ENCODE assay signal across 15 cellular contexts in the genomic region with DNA sequence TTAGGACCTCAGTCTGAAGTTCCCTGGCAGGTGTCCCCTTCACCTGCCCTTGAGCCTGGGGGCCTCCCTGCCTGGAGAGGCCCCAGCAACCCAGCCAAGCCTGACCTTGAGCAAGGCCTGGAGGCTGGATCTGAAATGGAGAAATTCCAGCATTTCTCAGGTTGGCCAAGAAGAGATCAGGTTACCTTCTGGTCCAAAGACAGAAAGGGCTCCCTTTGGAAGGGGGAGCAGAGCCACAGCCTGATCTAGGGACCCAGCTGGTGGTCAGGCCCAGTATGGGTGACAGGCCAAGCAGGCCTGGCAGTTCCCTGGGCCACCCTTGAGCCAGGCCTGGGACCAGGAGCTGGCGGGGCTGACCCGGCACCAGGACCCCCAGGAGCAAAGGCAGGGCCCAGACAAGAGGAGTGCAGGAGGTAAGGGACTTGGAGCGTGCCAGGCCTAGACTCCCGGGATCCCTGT.
DNase-seq lines count a peak whose midpoint lies in the region; ATAC-seq, FAIRE-seq and TF ChIP-seq lines count a peak whose summit lies in the region.
"Had no signal": no experiment of that assay in that cellular context is flagged by ENCODE, and none has a peak within 500 bp of the region (broad histone marks: within the 10 kb centered on the region; RNA-seq: fewer than 3 reads in every experiment).

No MANE protein-coding gene starts in this region.

- H3K4me3 ChIP-seq in H7 (ENCODE audit: insufficient read depth, low read depth, low read length) (no peak overlapping the region), colonic mucosa (no peak overlapping the region), lower lobe of right lung (peak overlapping the region; percentile 55), stomach smooth muscle (ENCODE audit: low read length in 2 of 2) (peak overlapping the region; percentile 27 to 63)

- H3K9me3 ChIP-seq in colonic mucosa (no peaks in the 10 kb centered on the region), lower lobe of right lung (peaks cover 11% of the 10 kb centered on the region), stomach smooth muscle (ENCODE audit: control insufficient read depth in 2 of 2, low read length in 2 of 2) (peaks cover 0 to 4% of the 10 kb centered on the region in 2 donors)

- peak overlapping the region; percentile 20 to 51 for H3K9ac ChIP-seq in colonic mucosa (ENCODE audit: low read depth in 2 of 2, low read length in 2 of 2)
- peak overlapping the region; percentile 6 to 21 for H3K9ac ChIP-seq in stomach smooth muscle (ENCODE audit: low read length in 2 of 2)

- H3K36me3 ChIP-seq in H7 (replicated peaks; ENCODE audit: control insufficient read depth, insufficient read depth, low read length) (no peaks in the 10 kb centered on the region), colonic mucosa (no peaks in the 10 kb centered on the region), lower lobe of right lung (no peaks in the 10 kb centered on the region), stomach smooth muscle (ENCODE audit: control insufficient read depth in 2 of 2, insufficient read depth in 2 of 2, low read length in 2 of 2) (no peaks in the 10 kb centered on the region)

- H3K27ac ChIP-seq in colonic mucosa (peak overlapping the region; percentile 29), lower lobe of right lung (peak overlapping the region; percentile 76), stomach smooth muscle (ENCODE audit: low read length) (peak overlapping the region; percentile 46)

- peak; percentile 44 for DNase-seq in H7
- no peak for DNase-seq in colonic mucosa
- no peak for DNase-seq in lower lobe of right lung
- DNase-seq in activated effector memory CD4-positive, alpha-beta T cell treated with Interleukin-2 at 50 U/mL for 16 hours = no peak
- no peak for DNase-seq in RCC 7860 (ENCODE audit: low spot score)
- DNase-seq: CD4-positive, alpha-beta T cell; glutamatergic neuron; H9; mesendoderm; stimulated activated CD4-positive, alpha-beta T cell treated with anti-CD3 and anti-CD28 coated beads, Interleukin-15, amount 100 ng/mL, for 24 hours; stimulated activated naive B cell treated with anti-CD40 and anti-IgM and Interleukin-4, amounts not matched to agents 10 μg/mL and 1 μg/mL and 100 μg/mL, for 72 hours had no signal

- intact Hi-C loops in colonic mucosa (cut with DNase I) (no loop called here), lower lobe of right lung (cut with DNase I) (no loop called here)

- FAIRE-seq in RCC 7860 (lab: Jason Lieb, UNC) = no peak

- TF ChIP-seq CTCF in colonic mucosa (IDR thresholded peaks at IDR 0.05) (no peak), lower lobe of right lung (IDR thresholded peaks at IDR 0.05) (no peak)

- ATAC-seq in lower lobe of right lung (no peak), GM18505 (IDR thresholded peaks at IDR 0.05; ENCODE audit: unreplicated experiment) (no peak), GM19395 (IDR thresholded peaks at IDR 0.05; ENCODE audit: unreplicated experiment) (no peak)
- ATAC-seq: activated CD4-positive, CD25-positive, alpha-beta regulatory T cell treated with anti-CD3 and anti-CD28 coated beads, Interleukin-2, amount 50 U/mL, for 24 hours; stimulated activated naive B cell treated with anti-CD40 and anti-IgM and Interleukin-4, amounts not matched to agents 10 μg/mL and 1 μg/mL and 100 μg/mL, for 72 hours had no signal

- no peak for TF ChIP-seq POLR2A in GM18505 (IDR thresholded peaks at IDR 0.05; ENCODE audit: borderline replicate concordance, extremely low read depth, insufficient read depth, insufficient read length)

- H3K27me3 ChIP-seq in H7 (ENCODE audit: control insufficient read depth, insufficient read depth, low read length) (peaks cover 17% of the 10 kb centered on the region), colonic mucosa (peaks cover 9% of the 10 kb centered on the region), lower lobe of right lung (ENCODE audit: low read depth) (peaks cover 14% of the 10 kb centered on the region), stomach smooth muscle (ENCODE audit: control insufficient read depth in 1 of 2, insufficient read depth in 2 of 2, low read length in 2 of 2) (peaks cover 17% of the 10 kb centered on the region in 2 donors)

- H3K4me1 ChIP-seq in colonic mucosa (no peaks in the 10 kb centered on the region), lower lobe of right lung (no peaks in the 10 kb centered on the region), stomach smooth muscle (ENCODE audit: control insufficient read depth, insufficient read depth, low read length) (peaks cover 8% of the 10 kb centered on the region)

Comparison
In these comparisons a context has a peak if more than half of its experiments do, and no peak if none do; other contexts are left out.
1. H3K4me3 ChIP-seq: peak in lower lobe of right lung (single experiment) and stomach smooth muscle (2 of 2); none in H7 (single experiment) and colonic mucosa (single experiment).
2. Peak in every context shown above with its lines, with median percentiles within 50 percentile points of each other: H3K27ac ChIP-seq.